ENCODE assay signal across 29 cellular contexts in genomic region chr7:12749746-12750145, GRCh38.
"Had no signal": no experiment of that assay in that cellular context is flagged by ENCODE, and none has a peak within 500 bp of the region (broad histone marks: within the 10 kb centered on the region; RNA-seq: fewer than 3 reads in every experiment).

No MANE protein-coding gene starts in this region.

- H3K36me3 ChIP-seq: colonic mucosa, esophagus muscularis mucosa, left lung, ovary, sigmoid colon, spleen, tibial artery had no signal

- DNase-seq: colonic mucosa; effector CD8-positive, alpha-beta T cell; foreskin melanocyte; head of caudate nucleus; left cardiac atrium; left lung; mammary epithelial cell; mesendoderm; midbrain; naive thymus-derived CD4-positive, alpha-beta T cell; occipital lobe; ovary; posterior cingulate gyrus; psoas muscle; right cardiac atrium; sigmoid colon; spleen; stimulated activated CD4-positive, alpha-beta T cell treated with anti-CD3 and anti-CD28 coated beads, Interleukin-4, amount 100 ng/mL, for 4 hours; stimulated activated naive CD8-positive, alpha-beta T cell treated with anti-CD3 and anti-CD28 coated beads, Interleukin-15, Interleukin-2, amounts not matched to agents 100 U/mL and 50 U/mL, for 24 hours; substantia nigra; testis; tibial artery had no signal

- H3K4me1 Mint-ChIP-seq: naive thymus-derived CD4-positive, alpha-beta T cell; nephron; stimulated activated memory B cell treated with anti-CD40 and anti-IgM and Interleukin-4, amounts not matched to agents 10 μg/mL and 1 μg/mL and 100 μg/mL, for 72 hours had no signal

- H3K27me3 Mint-ChIP-seq: dendritic cell treated with granulocyte-macrophage colony-stimulating factor and Interleukin-4, amounts not matched to agents 40 ng/mL and 50 ng/mL, for 4 days; stimulated activated memory B cell treated with anti-CD40 and anti-IgM and Interleukin-4, amounts not matched to agents 10 μg/mL and 1 μg/mL and 100 μg/mL, for 72 hours; type B pancreatic cell had no signal

- ATAC-seq: left cardiac atrium; left lung; naive thymus-derived CD4-positive, alpha-beta T cell; psoas muscle; right cardiac atrium; stimulated activated memory B cell treated with anti-CD40 and anti-IgM and Interleukin-4, amounts not matched to agents 10 μg/mL and 1 μg/mL and 100 μg/mL, for 72 hours; stimulated activated naive CD8-positive, alpha-beta T cell treated with anti-CD3 and anti-CD28 coated beads, Interleukin-15, Interleukin-2, amounts not matched to agents 100 U/mL and 50 U/mL, for 24 hours had no signal

- H3K4me3 Mint-ChIP-seq: dendritic cell treated with granulocyte-macrophage colony-stimulating factor and Interleukin-4, amounts not matched to agents 40 ng/mL and 50 ng/mL, for 4 days; naive thymus-derived CD4-positive, alpha-beta T cell; nephron; stimulated activated memory B cell treated with anti-CD40 and anti-IgM and Interleukin-4, amounts not matched to agents 10 μg/mL and 1 μg/mL and 100 μg/mL, for 72 hours; type B pancreatic cell had no signal

- H3K27ac ChIP-seq: colonic mucosa, esophagus muscularis mucosa, left lung, ovary, psoas muscle, sigmoid colon, spleen, testis, tibial artery had no signal

- FAIRE-seq: endothelial cell of umbilical vein, islet of Langerhans had no signal

- H3K27ac Mint-ChIP-seq: dendritic cell treated with granulocyte-macrophage colony-stimulating factor and Interleukin-4, amounts not matched to agents 40 ng/mL and 50 ng/mL, for 4 days; naive thymus-derived CD4-positive, alpha-beta T cell; nephron; stimulated activated memory B cell treated with anti-CD40 and anti-IgM and Interleukin-4, amounts not matched to agents 10 μg/mL and 1 μg/mL and 100 μg/mL, for 72 hours; type B pancreatic cell had no signal

- H3K27me3 ChIP-seq: colonic mucosa, esophagus muscularis mucosa, left lung, ovary, sigmoid colon, spleen, testis, tibial artery had no signal

- H3K9me3 Mint-ChIP-seq: naive thymus-derived CD4-positive, alpha-beta T cell; nephron; stimulated activated memory B cell treated with anti-CD40 and anti-IgM and Interleukin-4, amounts not matched to agents 10 μg/mL and 1 μg/mL and 100 μg/mL, for 72 hours had no signal

- H3K36me3 Mint-ChIP-seq: naive thymus-derived CD4-positive, alpha-beta T cell; stimulated activated memory B cell treated with anti-CD40 and anti-IgM and Interleukin-4, amounts not matched to agents 10 μg/mL and 1 μg/mL and 100 μg/mL, for 72 hours; type B pancreatic cell had no signal

- H3K4me3 ChIP-seq: colonic mucosa, esophagus muscularis mucosa, left lung, ovary, psoas muscle, sigmoid colon, spleen, testis, tibial artery had no signal

- H3K9me3 ChIP-seq: colonic mucosa, esophagus muscularis mucosa, left lung, ovary, psoas muscle, sigmoid colon, spleen, testis, tibial artery had no signal

- H3K4me1 ChIP-seq: colonic mucosa, left lung, psoas muscle, sigmoid colon, spleen, testis had no signal
